Comparison of ENCODE assay signal across 2 cellular contexts in genomic region chr1:20526267-20526666, GRCh38.
TF ChIP-seq lines count a peak whose summit lies in the region.

No MANE protein-coding gene starts in this region.

TF ChIP-seq in HepG2, 621 proteins besides CTCF, POLR2A, EP300 and RAD21:
- TF ChIP-seq ATF7 (IDR thresholded peaks at IDR 0.05), result peak; percentile 66
- TF ChIP-seq ATF7 (CRISPR knock-in tag; IDR thresholded peaks at IDR 0.05), result no peak
- TF ChIP-seq ZNF326 (CRISPR knock-in tag; IDR thresholded peaks at IDR 0.05; ENCODE audit: borderline replicate concordance), result no peak

TF ChIP-seq in HEK293, 187 proteins besides CTCF, POLR2A, EP300 and RAD21:
- TF ChIP-seq ZNF248 (tag by site-specific recombination; IDR thresholded peaks at IDR 0.05), result no peak
- TF ChIP-seq, protein P1, sequence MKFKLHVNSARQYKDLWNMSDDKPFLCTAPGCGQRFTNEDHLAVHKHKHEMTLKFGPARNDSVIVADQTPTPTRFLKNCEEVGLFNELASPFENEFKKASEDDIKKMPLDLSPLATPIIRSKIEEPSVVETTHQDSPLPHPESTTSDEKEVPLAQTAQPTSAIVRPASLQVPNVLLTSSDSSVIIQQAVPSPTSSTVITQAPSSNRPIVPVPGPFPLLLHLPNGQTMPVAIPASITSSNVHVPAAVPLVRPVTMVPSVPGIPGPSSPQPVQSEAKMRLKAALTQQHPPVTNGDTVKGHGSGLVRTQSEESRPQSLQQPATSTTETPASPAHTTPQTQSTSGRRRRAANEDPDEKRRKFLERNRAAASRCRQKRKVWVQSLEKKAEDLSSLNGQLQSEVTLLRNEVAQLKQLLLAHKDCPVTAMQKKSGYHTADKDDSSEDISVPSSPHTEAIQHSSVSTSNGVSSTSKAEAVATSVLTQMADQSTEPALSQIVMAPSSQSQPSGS (tag by site-specific recombination; IDR thresholded peaks at IDR 0.05; ENCODE audit: low read depth), result peak; percentile 70; the same call in 1 of the 2 replicates
